In the genomic region with DNA sequence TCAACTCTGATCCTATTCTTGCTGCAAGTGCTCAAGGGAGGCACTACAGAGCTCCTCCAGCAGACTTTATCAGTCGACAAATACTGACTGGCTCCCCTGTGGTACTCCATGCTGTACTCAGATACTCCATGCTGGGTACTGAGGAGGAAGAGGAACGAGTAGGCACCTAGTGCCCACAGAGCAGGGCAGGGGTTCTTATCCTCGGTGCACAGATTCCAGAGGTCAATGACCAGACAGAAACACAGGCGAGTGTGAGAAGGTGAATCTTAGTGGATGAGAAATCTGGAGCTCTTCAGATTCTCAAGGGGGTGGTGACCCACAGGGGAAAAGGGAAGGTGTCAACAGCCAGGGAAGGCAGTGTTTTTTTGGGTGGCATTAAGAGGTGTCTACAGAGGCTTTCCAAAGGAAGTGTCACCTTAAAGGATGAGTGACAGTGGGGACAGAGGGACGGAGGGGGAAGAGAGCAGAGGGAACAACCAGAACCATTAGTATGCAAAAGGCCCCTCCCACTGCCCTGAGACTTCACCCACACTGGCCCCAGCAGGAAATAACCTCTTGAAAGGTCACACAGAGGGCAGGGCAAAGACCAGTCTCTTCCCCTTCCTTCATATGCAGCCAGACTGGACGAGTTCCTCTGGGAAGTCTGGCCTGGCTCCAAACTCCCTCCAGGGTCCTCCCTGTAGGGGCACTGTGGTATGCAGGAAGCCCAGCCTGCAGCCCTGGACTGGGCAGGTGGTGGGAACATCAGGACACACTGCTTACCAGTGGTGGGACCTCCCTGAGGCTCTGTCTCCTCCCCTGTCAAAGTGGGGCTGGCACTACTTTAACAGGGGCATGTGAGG, we compare ENCODE assay signal across 1 cellular context.
A peak's percentile ranks its signal among the peaks of the same experiment; 100 is the strongest.
TF ChIP-seq lines count a peak whose summit lies in the region.

No MANE protein-coding gene starts in this region.

TF ChIP-seq in K562, 482 proteins besides CTCF, POLR2A, EP300 and RAD21 (continued from another document and continues in another):
- TF ChIP-seq, protein P1, sequence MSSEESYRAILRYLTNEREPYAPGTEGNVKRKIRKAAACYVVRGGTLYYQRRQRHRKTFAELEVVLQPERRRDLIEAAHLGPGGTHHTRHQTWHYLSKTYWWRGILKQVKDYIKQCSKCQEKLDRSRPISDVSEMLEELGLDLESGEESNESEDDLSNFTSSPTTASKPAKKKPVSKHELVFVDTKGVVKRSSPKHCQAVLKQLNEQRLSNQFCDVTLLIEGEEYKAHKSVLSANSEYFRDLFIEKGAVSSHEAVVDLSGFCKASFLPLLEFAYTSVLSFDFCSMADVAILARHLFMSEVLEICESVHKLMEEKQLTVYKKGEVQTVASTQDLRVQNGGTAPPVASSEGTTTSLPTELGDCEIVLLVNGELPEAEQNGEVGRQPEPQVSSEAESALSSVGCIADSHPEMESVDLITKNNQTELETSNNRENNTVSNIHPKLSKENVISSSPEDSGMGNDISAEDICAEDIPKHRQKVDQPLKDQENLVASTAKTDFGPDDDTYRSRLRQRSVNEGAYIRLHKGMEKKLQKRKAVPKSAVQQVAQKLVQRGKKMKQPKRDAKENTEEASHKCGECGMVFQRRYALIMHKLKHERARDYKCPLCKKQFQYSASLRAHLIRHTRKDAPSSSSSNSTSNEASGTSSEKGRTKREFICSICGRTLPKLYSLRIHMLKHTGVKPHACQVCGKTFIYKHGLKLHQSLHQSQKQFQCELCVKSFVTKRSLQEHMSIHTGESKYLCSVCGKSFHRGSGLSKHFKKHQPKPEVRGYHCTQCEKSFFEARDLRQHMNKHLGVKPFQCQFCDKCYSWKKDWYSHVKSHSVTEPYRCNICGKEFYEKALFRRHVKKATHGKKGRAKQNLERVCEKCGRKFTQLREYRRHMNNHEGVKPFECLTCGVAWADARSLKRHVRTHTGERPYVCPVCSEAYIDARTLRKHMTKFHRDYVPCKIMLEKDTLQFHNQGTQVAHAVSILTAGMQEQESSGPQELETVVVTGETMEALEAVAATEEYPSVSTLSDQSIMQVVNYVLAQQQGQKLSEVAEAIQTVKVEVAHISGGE (CRISPR knock-in tag; IDR thresholded peaks at IDR 0.05) = peak in 1 of 3 experiments; percentile 42; a peak in 1 of 6 replicates
- TF ChIP-seq SPI1 (IDR thresholded peaks at IDR 0.05; ENCODE audit: borderline replicate concordance, low read depth, low read length) (peak; percentile 56; the same call in 1 of the 2 replicates), NRF1 (conservative IDR thresholded peaks at IDR 0.05 in 1 of 2, IDR thresholded peaks at IDR 0.05 in 1 of 2) (no peak), NFE2 (IDR thresholded peaks at IDR 0.05; ENCODE audit: low read depth) (0 out of 2 replicates have a peak, but pooled peaks have one; percentile 0), LEF1 (IDR thresholded peaks at IDR 0.05) (peak; percentile 25; the same call in 1 of the 2 replicates), U2AF2 (optimal IDR thresholded peaks at IDR 0.05; ENCODE audit: low read depth, low read length) (no peak), SMARCA5 (IDR thresholded peaks at IDR 0.05) (no peak), ETV6 (IDR thresholded peaks at IDR 0.05; ENCODE audit: borderline replicate concordance in 1 of 2, low read depth in 2 of 2, low read length in 1 of 2) (peak in 1 of 2 experiments; percentile 69; a peak in 1 of 4 replicates), ETV6 (CRISPR knock-in tag; IDR thresholded peaks at IDR 0.05; ENCODE audit: borderline replicate concordance) (no peak), MCM7 (IDR thresholded peaks at IDR 0.05) (no peak), KDM1A (IDR thresholded peaks at IDR 0.05) (peak; percentile 73 to 85), HMGN3 (IDR thresholded peaks at IDR 0.05; ENCODE audit: borderline replicate concordance, extremely low read depth, insufficient read length, low read depth, low read length) (no peak), JUND (IDR thresholded peaks at IDR 0.05; ENCODE audit: borderline replicate concordance, low read depth, low read length) (peak; percentile 50; the same call in 1 of the 2 replicates), JUND (tag; IDR thresholded peaks at IDR 0.05; ENCODE audit: borderline replicate concordance, low read depth, low read length) (peak; percentile 29; the same call in 1 of the 3 replicates), BRCA1 (IDR thresholded peaks at IDR 0.05) (no peak), BRCA1 (CRISPR knock-in tag; IDR thresholded peaks at IDR 0.05) (no peak), TBL1XR1 (IDR thresholded peaks at IDR 0.05; ENCODE audit: low read length in 2 of 2) (peak in 1 of 2 experiments; percentile 48; a peak in 1 of 4 replicates), JUN (IDR thresholded peaks at IDR 0.05; ENCODE audit: borderline replicate concordance, low read depth, low read length) (no peak), JUN (CRISPR knock-in tag; IDR thresholded peaks at IDR 0.05; ENCODE audit: borderline replicate concordance) (no peak), ETV1 (tag; conservative IDR thresholded peaks at IDR 0.05; ENCODE audit: low read depth) (peak; percentile 54; the same call in 1 of the 2 replicates), HMG20A (CRISPR knock-in tag; conservative IDR thresholded peaks at IDR 0.05) (no peak), CBFA2T3 (IDR thresholded peaks at IDR 0.05) (0 out of 2 replicates have a peak, but pooled peaks have one; percentile 7), MYC (IDR thresholded peaks at IDR 0.05; ENCODE audit: low read depth, low read length) (no peak), MYC (CRISPR knock-in tag; IDR thresholded peaks at IDR 0.05; ENCODE audit: borderline replicate concordance, low read depth) (0 out of 2 replicates have a peak, but pooled peaks have one; percentile 1), CBX1 (IDR thresholded peaks at IDR 0.05; ENCODE audit: low read depth) (no peak), TFAM (CRISPR knock-in tag; conservative IDR thresholded peaks at IDR 0.05) (no peak), ZBTB8A (IDR thresholded peaks at IDR 0.05; ENCODE audit: partially characterized antibody) (no peak), SOX6 (IDR thresholded peaks at IDR 0.05) (peak; percentile 16; the same call in 1 of the 2 replicates), MAZ (CRISPR knock-in tag; conservative IDR thresholded peaks at IDR 0.05 in 1 of 2, IDR thresholded peaks at IDR 0.05 in 1 of 2) (peak in 1 of 2 experiments; percentile 29; a peak in 2 of 4 replicates), ZNF232 (CRISPR knock-in tag; IDR thresholded peaks at IDR 0.05) (no peak)
- TF ChIP-seq, protein P2, sequence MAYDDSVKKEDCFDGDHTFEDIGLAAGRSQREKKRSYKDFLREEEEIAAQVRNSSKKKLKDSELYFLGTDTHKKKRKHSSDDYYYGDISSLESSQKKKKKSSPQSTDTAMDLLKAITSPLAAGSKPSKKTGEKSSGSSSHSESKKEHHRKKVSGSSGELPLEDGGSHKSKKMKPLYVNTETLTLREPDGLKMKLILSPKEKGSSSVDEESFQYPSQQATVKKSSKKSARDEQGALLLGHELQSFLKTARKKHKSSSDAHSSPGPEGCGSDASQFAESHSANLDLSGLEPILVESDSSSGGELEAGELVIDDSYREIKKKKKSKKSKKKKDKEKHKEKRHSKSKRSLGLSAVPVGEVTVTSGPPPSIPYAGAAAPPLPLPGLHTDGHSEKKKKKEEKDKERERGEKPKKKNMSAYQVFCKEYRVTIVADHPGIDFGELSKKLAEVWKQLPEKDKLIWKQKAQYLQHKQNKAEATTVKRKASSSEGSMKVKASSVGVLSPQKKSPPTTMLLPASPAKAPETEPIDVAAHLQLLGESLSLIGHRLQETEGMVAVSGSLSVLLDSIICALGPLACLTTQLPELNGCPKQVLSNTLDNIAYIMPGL (CRISPR knock-in tag; IDR thresholded peaks at IDR 0.05) = no peak
- TF ChIP-seq, protein P3, sequence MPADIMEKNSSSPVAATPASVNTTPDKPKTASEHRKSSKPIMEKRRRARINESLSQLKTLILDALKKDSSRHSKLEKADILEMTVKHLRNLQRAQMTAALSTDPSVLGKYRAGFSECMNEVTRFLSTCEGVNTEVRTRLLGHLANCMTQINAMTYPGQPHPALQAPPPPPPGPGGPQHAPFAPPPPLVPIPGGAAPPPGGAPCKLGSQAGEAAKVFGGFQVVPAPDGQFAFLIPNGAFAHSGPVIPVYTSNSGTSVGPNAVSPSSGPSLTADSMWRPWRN (IDR thresholded peaks at IDR 0.05; ENCODE audit: low read depth) = no peak
- TF ChIP-seq, protein P4, sequence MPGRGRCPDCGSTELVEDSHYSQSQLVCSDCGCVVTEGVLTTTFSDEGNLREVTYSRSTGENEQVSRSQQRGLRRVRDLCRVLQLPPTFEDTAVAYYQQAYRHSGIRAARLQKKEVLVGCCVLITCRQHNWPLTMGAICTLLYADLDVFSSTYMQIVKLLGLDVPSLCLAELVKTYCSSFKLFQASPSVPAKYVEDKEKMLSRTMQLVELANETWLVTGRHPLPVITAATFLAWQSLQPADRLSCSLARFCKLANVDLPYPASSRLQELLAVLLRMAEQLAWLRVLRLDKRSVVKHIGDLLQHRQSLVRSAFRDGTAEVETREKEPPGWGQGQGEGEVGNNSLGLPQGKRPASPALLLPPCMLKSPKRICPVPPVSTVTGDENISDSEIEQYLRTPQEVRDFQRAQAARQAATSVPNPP (IDR thresholded peaks at IDR 0.05; ENCODE audit: borderline replicate concordance, insufficient read depth, insufficient read length) = no peak
- TF ChIP-seq, protein P5, sequence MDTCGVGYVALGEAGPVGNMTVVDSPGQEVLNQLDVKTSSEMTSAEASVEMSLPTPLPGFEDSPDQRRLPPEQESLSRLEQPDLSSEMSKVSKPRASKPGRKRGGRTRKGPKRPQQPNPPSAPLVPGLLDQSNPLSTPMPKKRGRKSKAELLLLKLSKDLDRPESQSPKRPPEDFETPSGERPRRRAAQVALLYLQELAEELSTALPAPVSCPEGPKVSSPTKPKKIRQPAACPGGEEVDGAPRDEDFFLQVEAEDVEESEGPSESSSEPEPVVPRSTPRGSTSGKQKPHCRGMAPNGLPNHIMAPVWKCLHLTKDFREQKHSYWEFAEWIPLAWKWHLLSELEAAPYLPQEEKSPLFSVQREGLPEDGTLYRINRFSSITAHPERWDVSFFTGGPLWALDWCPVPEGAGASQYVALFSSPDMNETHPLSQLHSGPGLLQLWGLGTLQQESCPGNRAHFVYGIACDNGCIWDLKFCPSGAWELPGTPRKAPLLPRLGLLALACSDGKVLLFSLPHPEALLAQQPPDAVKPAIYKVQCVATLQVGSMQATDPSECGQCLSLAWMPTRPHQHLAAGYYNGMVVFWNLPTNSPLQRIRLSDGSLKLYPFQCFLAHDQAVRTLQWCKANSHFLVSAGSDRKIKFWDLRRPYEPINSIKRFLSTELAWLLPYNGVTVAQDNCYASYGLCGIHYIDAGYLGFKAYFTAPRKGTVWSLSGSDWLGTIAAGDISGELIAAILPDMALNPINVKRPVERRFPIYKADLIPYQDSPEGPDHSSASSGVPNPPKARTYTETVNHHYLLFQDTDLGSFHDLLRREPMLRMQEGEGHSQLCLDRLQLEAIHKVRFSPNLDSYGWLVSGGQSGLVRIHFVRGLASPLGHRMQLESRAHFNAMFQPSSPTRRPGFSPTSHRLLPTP (IDR thresholded peaks at IDR 0.05; ENCODE audit: borderline replicate concordance, extremely low read depth, insufficient read length) = no peak
- TF ChIP-seq, protein P6, sequence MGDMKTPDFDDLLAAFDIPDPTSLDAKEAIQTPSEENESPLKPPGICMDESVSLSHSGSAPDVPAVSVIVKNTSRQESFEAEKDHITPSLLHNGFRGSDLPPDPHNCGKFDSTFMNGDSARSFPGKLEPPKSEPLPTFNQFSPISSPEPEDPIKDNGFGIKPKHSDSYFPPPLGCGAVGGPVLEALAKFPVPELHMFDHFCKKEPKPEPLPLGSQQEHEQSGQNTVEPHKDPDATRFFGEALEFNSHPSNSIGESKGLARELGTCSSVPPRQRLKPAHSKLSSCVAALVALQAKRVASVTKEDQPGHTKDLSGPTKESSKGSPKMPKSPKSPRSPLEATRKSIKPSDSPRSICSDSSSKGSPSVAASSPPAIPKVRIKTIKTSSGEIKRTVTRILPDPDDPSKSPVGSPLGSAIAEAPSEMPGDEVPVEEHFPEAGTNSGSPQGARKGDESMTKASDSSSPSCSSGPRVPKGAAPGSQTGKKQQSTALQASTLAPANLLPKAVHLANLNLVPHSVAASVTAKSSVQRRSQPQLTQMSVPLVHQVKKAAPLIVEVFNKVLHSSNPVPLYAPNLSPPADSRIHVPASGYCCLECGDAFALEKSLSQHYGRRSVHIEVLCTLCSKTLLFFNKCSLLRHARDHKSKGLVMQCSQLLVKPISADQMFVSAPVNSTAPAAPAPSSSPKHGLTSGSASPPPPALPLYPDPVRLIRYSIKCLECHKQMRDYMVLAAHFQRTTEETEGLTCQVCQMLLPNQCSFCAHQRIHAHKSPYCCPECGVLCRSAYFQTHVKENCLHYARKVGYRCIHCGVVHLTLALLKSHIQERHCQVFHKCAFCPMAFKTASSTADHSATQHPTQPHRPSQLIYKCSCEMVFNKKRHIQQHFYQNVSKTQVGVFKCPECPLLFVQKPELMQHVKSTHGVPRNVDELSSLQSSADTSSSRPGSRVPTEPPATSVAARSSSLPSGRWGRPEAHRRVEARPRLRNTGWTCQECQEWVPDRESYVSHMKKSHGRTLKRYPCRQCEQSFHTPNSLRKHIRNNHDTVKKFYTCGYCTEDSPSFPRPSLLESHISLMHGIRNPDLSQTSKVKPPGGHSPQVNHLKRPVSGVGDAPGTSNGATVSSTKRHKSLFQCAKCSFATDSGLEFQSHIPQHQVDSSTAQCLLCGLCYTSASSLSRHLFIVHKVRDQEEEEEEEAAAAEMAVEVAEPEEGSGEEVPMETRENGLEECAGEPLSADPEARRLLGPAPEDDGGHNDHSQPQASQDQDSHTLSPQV (IDR thresholded peaks at IDR 0.05) = peak; percentile 48; the same call in 1 of the 2 replicates
- TF ChIP-seq, protein P7, sequence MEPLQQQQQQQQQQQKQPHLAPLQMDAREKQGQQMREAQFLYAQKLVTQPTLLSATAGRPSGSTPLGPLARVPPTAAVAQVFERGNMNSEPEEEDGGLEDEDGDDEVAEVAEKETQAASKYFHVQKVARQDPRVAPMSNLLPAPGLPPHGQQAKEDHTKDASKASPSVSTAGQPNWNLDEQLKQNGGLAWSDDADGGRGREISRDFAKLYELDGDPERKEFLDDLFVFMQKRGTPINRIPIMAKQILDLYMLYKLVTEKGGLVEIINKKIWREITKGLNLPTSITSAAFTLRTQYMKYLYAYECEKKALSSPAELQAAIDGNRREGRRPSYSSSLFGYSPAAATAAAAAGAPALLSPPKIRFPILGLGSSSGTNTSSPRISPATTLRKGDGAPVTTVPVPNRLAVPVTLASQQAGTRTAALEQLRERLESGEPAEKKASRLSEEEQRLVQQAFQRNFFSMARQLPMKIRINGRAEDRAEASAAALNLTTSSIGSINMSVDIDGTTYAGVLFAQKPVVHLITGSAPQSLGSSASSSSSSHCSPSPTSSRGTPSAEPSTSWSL (CRISPR knock-in tag; IDR thresholded peaks at IDR 0.05; ENCODE audit: borderline replicate concordance) = no peak
- TF ChIP-seq, protein P8, sequence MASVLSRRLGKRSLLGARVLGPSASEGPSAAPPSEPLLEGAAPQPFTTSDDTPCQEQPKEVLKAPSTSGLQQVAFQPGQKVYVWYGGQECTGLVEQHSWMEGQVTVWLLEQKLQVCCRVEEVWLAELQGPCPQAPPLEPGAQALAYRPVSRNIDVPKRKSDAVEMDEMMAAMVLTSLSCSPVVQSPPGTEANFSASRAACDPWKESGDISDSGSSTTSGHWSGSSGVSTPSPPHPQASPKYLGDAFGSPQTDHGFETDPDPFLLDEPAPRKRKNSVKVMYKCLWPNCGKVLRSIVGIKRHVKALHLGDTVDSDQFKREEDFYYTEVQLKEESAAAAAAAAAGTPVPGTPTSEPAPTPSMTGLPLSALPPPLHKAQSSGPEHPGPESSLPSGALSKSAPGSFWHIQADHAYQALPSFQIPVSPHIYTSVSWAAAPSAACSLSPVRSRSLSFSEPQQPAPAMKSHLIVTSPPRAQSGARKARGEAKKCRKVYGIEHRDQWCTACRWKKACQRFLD (CRISPR knock-in tag; IDR thresholded peaks at IDR 0.05) = 0 out of 2 replicates have a peak, but pooled peaks have one; percentile 65
